ENCODE assay signal across 8 cellular contexts in genomic region chr9:36862206-36863145, GRCh38.
DNase-seq lines count a peak whose midpoint lies in the region; TF ChIP-seq lines count a peak whose summit lies in the region.

No MANE protein-coding gene starts in this region.

- H3K4me1 ChIP-seq in testis: no peaks in the 10 kb centered on the region

- no peaks in the 10 kb centered on the region for H3K9me3 ChIP-seq in testis

- no peak for TF ChIP-seq POLR2A in testis (IDR thresholded peaks at IDR 0.05)

- H3K27ac ChIP-seq in testis: no peak overlapping the region

- H3K27me3 ChIP-seq in testis: no peaks in the 10 kb centered on the region

- H3K36me3 ChIP-seq in testis (ENCODE audit: low read depth, missing control alignments): no peaks in the 10 kb centered on the region

- TF ChIP-seq CTCF in testis (IDR thresholded peaks at IDR 0.05): peak; percentile 25 to 49 (median 36)

- no peak overlapping the region for H3K4me3 ChIP-seq in testis

- DNase-seq in COLO829 (ENCODE audit: low spot score): peak; percentile 40
- peak; percentile 93 for DNase-seq in HuH-7 (ENCODE audit: low spot score)
- peak in 35 of 58 donors; percentile 2 to 59 (median 11) for DNase-seq in anterior cingulate cortex (lab: John Stamatoyannopoulos, UW)
- DNase-seq in iPS-NIHi7 (ENCODE audit: extremely low spot score): peak; percentile 76
- DNase-seq in testis: peak; percentile 65
- no peak for DNase-seq in T1000 (lab: John Stamatoyannopoulos, UW)
- no peak for DNase-seq in NCI-H226
- DNase-seq in NCI-H2029 (lab: John Stamatoyannopoulos, UW): no peak

- intact Hi-C loops in testis (cut with DNase I; ENCODE audit: low total_unique reads): no loop called here

- 64 to 66% methylated on average over 21 of the region's 21 CpGs for WGBS in testis, 2 donors

Comparison
In these comparisons a context has a peak if more than half of its experiments do, and no peak if none do; other contexts are left out.
1. DNase-seq: peak in COLO829 (single experiment), HuH-7 (single experiment), anterior cingulate cortex (35 of 58), iPS-NIHi7 (single experiment) and testis (single experiment); none in T1000 (single experiment), NCI-H226 (single experiment) and NCI-H2029 (single experiment).